23 cellular contexts compared by ENCODE assay signal in genomic region chr11:11910541-11910940, GRCh38.
"Had no signal": no experiment of that assay in that cellular context is flagged by ENCODE, and none has a peak within 500 bp of the region (broad histone marks: within the 10 kb centered on the region; RNA-seq: fewer than 3 reads in every experiment).

No MANE protein-coding gene starts in this region.

- H2AFZ ChIP-seq: hepatocyte, parathyroid adenoma had no signal

- DNase-seq: activated CD4-positive, alpha-beta T cell treated with anti-CD3 and anti-CD28 coated beads for 1 hour; activated CD4-positive, alpha-beta T cell treated with anti-CD3 and anti-CD28 coated beads, Interleukin-2, amount 50 U/mL, for 1 hour; activated CD8-positive, alpha-beta T cell treated with anti-CD3 and anti-CD28 coated beads, Interleukin-2, amount 10 ng/mL, durations not matched to agents 7 days and 5 days; cortex of kidney; foreskin keratinocyte; immature natural killer cell; midbrain; nucleus accumbens; right lobe of liver; stimulated activated CD4-positive, alpha-beta T cell treated with anti-CD3 and anti-CD28 coated beads, Interleukin-15, amount 100 ng/mL, for 24 hours; stimulated activated naive B cell treated with anti-CD40 and anti-IgM and Interleukin-4, amounts not matched to agents 10 μg/mL and 1 μg/mL and 100 μg/mL, for 72 hours; T-helper 1 cell; T-helper 9 cell; testis; upper lobe of left lung had no signal

- H3K4me3 ChIP-seq: breast epithelium, hepatocyte, right lobe of liver, smooth muscle cell, testis, upper lobe of left lung had no signal

- H3K9me3 Mint-ChIP-seq: activated naive CD4-positive, alpha-beta T cell treated with anti-CD3 and anti-CD28 coated beads, Interleukin-2, amount 50 U/mL, for 72 hours; activated T-helper 1 cell treated with anti-CD3 and anti-CD28 coated beads, Interleukin-12 subunit alpha, Interleukin-12 subunit beta, Interleukin-2, Interleukin-4 antibody, amounts not matched to agents 30 ng/mL and 10 ng/mL and 1 ng/mL, durations not matched to agents 14 hours and 24 hours and 36 hours; central memory CD8-positive, alpha-beta T cell; immature natural killer cell; stimulated activated naive B cell treated with anti-CD40 and anti-IgM and Interleukin-4, amounts not matched to agents 10 μg/mL and 1 μg/mL and 100 μg/mL, for 72 hours had no signal

- H3K27me3 ChIP-seq: breast epithelium, foreskin keratinocyte, hepatocyte, right lobe of liver, testis, upper lobe of left lung had no signal

- H3K9me3 ChIP-seq: breast epithelium, right lobe of liver, testis, upper lobe of left lung had no signal

- H3K4me1 ChIP-seq: breast epithelium, foreskin keratinocyte, parathyroid adenoma, right lobe of liver, testis, upper lobe of left lung had no signal

- H3K4me3 Mint-ChIP-seq: activated CD8-positive, alpha-beta T cell treated with anti-CD3 and anti-CD28 coated beads, Interleukin-2, amount 10 ng/mL, durations not matched to agents 7 days and 5 days; activated T-helper 1 cell treated with anti-CD3 and anti-CD28 coated beads, Interleukin-12 subunit alpha, Interleukin-12 subunit beta, Interleukin-2, Interleukin-4 antibody, amounts not matched to agents 30 ng/mL and 10 ng/mL and 1 ng/mL, durations not matched to agents 14 hours and 24 hours and 36 hours; central memory CD8-positive, alpha-beta T cell; immature natural killer cell; stimulated activated naive B cell treated with anti-CD40 and anti-IgM and Interleukin-4, amounts not matched to agents 10 μg/mL and 1 μg/mL and 100 μg/mL, for 72 hours had no signal

- H3K36me3 ChIP-seq: breast epithelium had no signal

- H3K79me2 ChIP-seq: hepatocyte, parathyroid adenoma had no signal

- H3K27ac Mint-ChIP-seq: activated CD8-positive, alpha-beta T cell treated with anti-CD3 and anti-CD28 coated beads, Interleukin-2, amount 10 ng/mL, durations not matched to agents 7 days and 5 days; activated T-helper 1 cell treated with anti-CD3 and anti-CD28 coated beads, Interleukin-12 subunit alpha, Interleukin-12 subunit beta, Interleukin-2, Interleukin-4 antibody, amounts not matched to agents 30 ng/mL and 10 ng/mL and 1 ng/mL, durations not matched to agents 14 hours and 24 hours and 36 hours; stimulated activated naive B cell treated with anti-CD40 and anti-IgM and Interleukin-4, amounts not matched to agents 10 μg/mL and 1 μg/mL and 100 μg/mL, for 72 hours had no signal

- H3K9ac ChIP-seq: parathyroid adenoma had no signal

- H3K4me2 ChIP-seq: hepatocyte, smooth muscle cell had no signal

- H3K27ac ChIP-seq: breast epithelium, epithelial cell of prostate, foreskin keratinocyte, hepatocyte, parathyroid adenoma, right lobe of liver, testis had no signal

- H3K27me3 Mint-ChIP-seq: central memory CD8-positive, alpha-beta T cell; stimulated activated naive B cell treated with anti-CD40 and anti-IgM and Interleukin-4, amounts not matched to agents 10 μg/mL and 1 μg/mL and 100 μg/mL, for 72 hours had no signal
